ENCODE assay signal across 9 cellular contexts in genomic region chr17:50905460-50905803, GRCh38. TPM values are rescaled to one million over a fixed set of nuclear protein-coding genes. Genes with fewer than 3 reads are reported as not detected.
DNase-seq lines count a peak whose midpoint lies in the region; TF ChIP-seq lines count a peak whose summit lies in the region.
"Had no signal": no experiment of that assay in that cellular context is flagged by ENCODE, and none has a peak within 500 bp of the region (broad histone marks: within the 10 kb centered on the region; RNA-seq: fewer than 3 reads in every experiment).

No MANE protein-coding gene starts in this region.

- H3K27ac Mint-ChIP-seq in activated CD4-positive, alpha-beta T cell treated with anti-CD3 and anti-CD28 coated beads, Interleukin-2, amount 10 ng/mL, durations not matched to agents 24 days and 14 days, result peak overlapping the region; percentile 13

- H3K36me3 Mint-ChIP-seq in activated CD4-positive, alpha-beta T cell treated with anti-CD3 and anti-CD28 coated beads, Interleukin-2, amount 10 ng/mL, durations not matched to agents 24 days and 14 days (ENCODE audit: low read depth), result no peaks in the 10 kb centered on the region

- TF ChIP-seq POLR2A in tibial nerve (IDR thresholded peaks at IDR 0.05), result no peak
- no peak for TF ChIP-seq POLR2A in testis (IDR thresholded peaks at IDR 0.05)

- 64 to 68% methylated on average over 1 of the region's 1 CpG for WGBS in tibial nerve, 2 donors
- WGBS in testis, 2 donors, result 42 to 73% methylated on average over 1 of the region's 1 CpG

- peak overlapping the region; percentile 69 to 95 (median 90) for H3K27ac ChIP-seq in tibial nerve
- H3K27ac ChIP-seq in testis, result peak overlapping the region in 1 of 2 donors; percentile 89

- DNase-seq in activated CD4-positive, alpha-beta T cell treated with anti-CD3 and anti-CD28 coated beads, Interleukin-2, amount 10 ng/mL, durations not matched to agents 24 days and 14 days, result no peak
- DNase-seq in activated CD4-positive, alpha-beta T cell treated with anti-CD3 and anti-CD28 coated beads for 4 hours, result no peak
- DNase-seq in SHP77 (lab: John Stamatoyannopoulos, UW) (peak; percentile 33 to 65), left kidney (ENCODE audit: low read depth, low spot score) (peak; percentile 66), tibial nerve (ENCODE audit: low spot score in 2 of 2) (no peak), testis (no peak), NCI-H2227 (lab: John Stamatoyannopoulos, UW; ENCODE audit: unreplicated experiment) (no peak), pons (ENCODE audit: low spot score) (no peak)
- DNase-seq: MV-4-11 had no signal

- H3K27me3 Mint-ChIP-seq in activated CD4-positive, alpha-beta T cell treated with anti-CD3 and anti-CD28 coated beads, Interleukin-2, amount 10 ng/mL, durations not matched to agents 24 days and 14 days, result no peaks in the 10 kb centered on the region

- H3K27me3 ChIP-seq in tibial nerve (no peaks in the 10 kb centered on the region), testis (no peaks in the 10 kb centered on the region)

- TF ChIP-seq CTCF in tibial nerve (IDR thresholded peaks at IDR 0.05) (no peak), testis (IDR thresholded peaks at IDR 0.05) (no peak)

- peaks cover 41% of the 10 kb centered on the region for H3K4me1 Mint-ChIP-seq in activated CD4-positive, alpha-beta T cell treated with anti-CD3 and anti-CD28 coated beads, Interleukin-2, amount 10 ng/mL, durations not matched to agents 24 days and 14 days

- H3K36me3 ChIP-seq in tibial nerve (no peaks in the 10 kb centered on the region), testis (ENCODE audit: low read depth, missing control alignments) (no peaks in the 10 kb centered on the region)

- no peak overlapping the region for H3K4me3 Mint-ChIP-seq in activated CD4-positive, alpha-beta T cell treated with anti-CD3 and anti-CD28 coated beads, Interleukin-2, amount 10 ng/mL, durations not matched to agents 24 days and 14 days

- intact Hi-C loops in activated CD4-positive, alpha-beta T cell treated with anti-CD3 and anti-CD28 coated beads, Interleukin-2, amount 10 ng/mL, durations not matched to agents 24 days and 14 days (cut with micrococcal nuclease), result no loop called here
- intact Hi-C loops in testis (cut with DNase I; ENCODE audit: low total_unique reads), result no loop called here

- H3K4me3 ChIP-seq in tibial nerve (no peak overlapping the region), testis (no peak overlapping the region)

- H3K4me1 ChIP-seq in tibial nerve, result peaks cover 2 to 46% (median 26%) of the 10 kb centered on the region in 4 donors
- H3K4me1 ChIP-seq in testis, result peaks cover 43% of the 10 kb centered on the region

- H3K9me3 ChIP-seq in tibial nerve (no peaks in the 10 kb centered on the region), testis (no peaks in the 10 kb centered on the region)

- H3K9me3 Mint-ChIP-seq in activated CD4-positive, alpha-beta T cell treated with anti-CD3 and anti-CD28 coated beads, Interleukin-2, amount 10 ng/mL, durations not matched to agents 24 days and 14 days, result no peaks in the 10 kb centered on the region

- TF ChIP-seq EP300 in tibial nerve (IDR thresholded peaks at IDR 0.05), result no peak

RNA-seq across cellular contexts. Expression of gene TOB1, which starts 39.3 kb away (rescaled TPM):
- total RNA-seq in activated CD4-positive, alpha-beta T cell treated with anti-CD3 and anti-CD28 coated beads, Interleukin-2, amount 10 ng/mL, durations not matched to agents 24 days and 14 days, result 29.0 and 30.1 TPM in 2 replicates
- total RNA-seq in tibial nerve, result 100 to 1,000 TPM in 1 of 4 donors, 10 to 100 TPM in 3; 48.6 to 142 (median 81.3) TPM
- 10 to 100 TPM; 18.4 to 26.1 TPM for total RNA-seq in testis
- 42.8 TPM for polyA plus RNA-seq in testis (ENCODE audit: insufficient read depth, low read depth, low replicate concordance)

Comparison
In these comparisons a context has a peak if more than half of its experiments do, and no peak if none do; other contexts are left out.
1. DNase-seq: peak in SHP77 (2 of 2) and left kidney (single experiment); none in activated CD4-positive, alpha-beta T cell treated with anti-CD3 and anti-CD28 coated beads, Interleukin-2, amount 10 ng/mL, durations not matched to agents 24 days and 14 days (single experiment), activated CD4-positive, alpha-beta T cell treated with anti-CD3 and anti-CD28 coated beads for 4 hours (0 of 2), tibial nerve (0 of 2), testis (single experiment), NCI-H2227 (single experiment) and pons (single experiment).